In genomic region chr12:55929306-55929791, GRCh38 we compare ENCODE assay signal across 8 cellular contexts. TPM values are rescaled to one million over a fixed set of nuclear protein-coding genes. Genes with fewer than 3 reads are reported as not detected.
DNase-seq lines count a peak whose midpoint lies in the region; ATAC-seq and TF ChIP-seq lines count a peak whose summit lies in the region.

No MANE protein-coding gene starts in this region.

- peak; percentile 96 for DNase-seq in central memory CD4-positive, alpha-beta T cell
- DNase-seq in stimulated activated CD4-positive, alpha-beta T cell treated with anti-CD3 and anti-CD28 coated beads, Interleukin-12 subunit alpha, Interleukin-12 subunit beta, amount 100 ng/mL, for 48 hours (ENCODE audit: low read depth in 2 of 3, low spot score in 1 of 3): peak; percentile 65 to 83 (median 67)
- DNase-seq in foreskin melanocyte: no peak
- no peak for DNase-seq in NCI-H226
- no peak for DNase-seq in mesenteric fat pad (ENCODE audit: low spot score)

- H3K27ac ChIP-seq in VCaP: peak overlapping the region; percentile 100

- ATAC-seq in GM18867 (IDR thresholded peaks at IDR 0.05; ENCODE audit: unreplicated experiment) (peak; percentile 30), HG03064 (IDR thresholded peaks at IDR 0.05; ENCODE audit: low read depth, unreplicated experiment) (peak; percentile 28)

- no peak for TF ChIP-seq CTCF in VCaP (conservative IDR thresholded peaks at IDR 0.05)

RNA-seq across cellular contexts. Expression of gene DGKA, which starts 1.6 kb away (rescaled TPM):
- total RNA-seq in mesenteric fat pad: 32.4 TPM

RNA-seq across cellular contexts. Expression of gene PYM1, which starts 1.7 kb away (rescaled TPM):
- total RNA-seq in mesenteric fat pad: 30.5 TPM

RNA-seq across cellular contexts. Expression of gene PMEL, which starts 36.5 kb away (rescaled TPM):
- total RNA-seq in mesenteric fat pad: 0.64 TPM

RNA-seq across cellular contexts. Expression of gene CDK2, which starts 37.3 kb away (rescaled TPM):
- total RNA-seq in mesenteric fat pad: 21.4 TPM

RNA-seq across cellular contexts. Expression of gene RAB5B, which starts 44.5 kb away (rescaled TPM):
- total RNA-seq in mesenteric fat pad: 88.2 TPM

Comparison
In these comparisons a context has a peak if more than half of its experiments do, and no peak if none do; other contexts are left out.
1. DNase-seq: peak in central memory CD4-positive, alpha-beta T cell (single experiment) and stimulated activated CD4-positive, alpha-beta T cell treated with anti-CD3 and anti-CD28 coated beads, Interleukin-12 subunit alpha, Interleukin-12 subunit beta, amount 100 ng/mL, for 48 hours (3 of 3); none in foreskin melanocyte (single experiment), NCI-H226 (single experiment) and mesenteric fat pad (single experiment).